In the genomic region with DNA sequence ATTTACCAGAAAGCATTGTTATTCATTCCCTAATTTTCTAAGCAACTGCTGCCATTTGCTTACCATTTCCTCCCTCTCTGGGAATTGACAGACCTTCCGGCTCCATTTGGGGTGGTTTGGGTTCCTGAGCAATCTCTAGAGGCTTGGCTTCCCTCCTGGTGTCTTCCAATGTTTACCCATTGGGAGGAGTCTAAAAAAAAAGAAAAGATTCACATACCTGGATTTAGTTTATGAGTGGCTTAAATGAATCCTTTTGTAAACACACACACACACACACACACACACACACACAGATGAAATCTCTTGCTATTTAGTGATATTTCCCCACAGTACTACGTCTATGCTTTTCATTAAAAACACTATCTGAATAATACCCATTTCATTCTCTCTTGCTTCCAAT, we compare ENCODE assay signal across 20 cellular contexts. TPM values are rescaled to one million over a fixed set of nuclear protein-coding genes. Genes with fewer than 3 reads are reported as not detected.
A peak's percentile ranks its signal among the peaks of the same experiment; 100 is the strongest.
DNase-seq lines count a peak whose midpoint lies in the region; ATAC-seq and TF ChIP-seq lines count a peak whose summit lies in the region.
"Had no signal": no experiment of that assay in that cellular context is flagged by ENCODE, and none has a peak within 500 bp of the region (broad histone marks: within the 10 kb centered on the region; RNA-seq: fewer than 3 reads in every experiment).

No MANE protein-coding gene starts in this region.

- TF ChIP-seq CTCF in hepatocyte (IDR thresholded peaks at IDR 0.05; ENCODE audit: poor library complexity) = no peak

- 58% methylated on average over 2 of the region's 2 CpGs for WGBS in hepatocyte (ENCODE audit: low lambda C conversion rate, missing lambda C conversion rate)

- H3K27me3 ChIP-seq in hepatocyte = no peaks in the 10 kb centered on the region
- H3K27me3 ChIP-seq: brain microvascular endothelial cell, heart right ventricle, Peyer's patch, testis had no signal

- no peak overlapping the region for H3K27ac ChIP-seq in hepatocyte
- H3K27ac ChIP-seq: brain microvascular endothelial cell, heart right ventricle, Peyer's patch, SK-N-MC, testis had no signal

- H2AFZ ChIP-seq in hepatocyte = no peak overlapping the region

- H3K79me2 ChIP-seq in hepatocyte = no peaks in the 10 kb centered on the region

- no peaks in the 10 kb centered on the region for H3K9me2 ChIP-seq in hepatocyte (replicated peaks; ENCODE audit: insufficient read depth)

- H4K20me1 ChIP-seq in hepatocyte (ENCODE audit: insufficient read depth, poor library complexity, severe bottlenecking) = no peaks in the 10 kb centered on the region

- no peak for ATAC-seq in GM18868 (IDR thresholded peaks at IDR 0.05; ENCODE audit: unreplicated experiment)
- no peak for ATAC-seq in SK-N-SH treated with all-trans-retinoic acid at 6 μM for 48 hours
- ATAC-seq: heart right ventricle; sciatic nerve; stimulated activated effector memory CD8-positive, alpha-beta T cell treated with anti-CD3 and anti-CD28 coated beads, Interleukin-12 subunit alpha, Interleukin-12 subunit beta, amount 100 ng/mL, for 72 hours had no signal

- H3K9me3 ChIP-seq in hepatocyte (ENCODE audit: low read depth) = no peaks in the 10 kb centered on the region
- H3K9me3 ChIP-seq: HAP-1, heart right ventricle, Peyer's patch, testis had no signal

- no peaks in the 10 kb centered on the region for H3K36me3 ChIP-seq in hepatocyte (replicated peaks; ENCODE audit: insufficient read depth, low read depth)
- H3K36me3 ChIP-seq: brain microvascular endothelial cell, HAP-1, Peyer's patch had no signal

- H3K4me2 ChIP-seq in hepatocyte = peak overlapping the region; percentile 47

- H3K4me1 ChIP-seq in hepatocyte (ENCODE audit: insufficient read depth) = no peaks in the 10 kb centered on the region
- H3K4me1 ChIP-seq: testis had no signal

- DNase-seq in DMS53 (lab: John Stamatoyannopoulos, UW) (peak; percentile 86), M059J (ENCODE audit: low read depth) (peak; percentile 40), NCI-H2196 treated with DMSO at 0.1 percent for 48 hours (lab: John Stamatoyannopoulos, UW; ENCODE audit: unreplicated experiment) (peak; percentile 25), hepatocyte (ENCODE audit: low spot score) (no peak), UCSD-AML1 (lab: John Stamatoyannopoulos, UW; ENCODE audit: unreplicated experiment) (no peak)
- DNase-seq: activated CD4-positive, CD25-positive, alpha-beta regulatory T cell; activated naive CD8-positive, alpha-beta T cell treated with anti-CD3 and anti-CD28 coated beads, Interleukin-2, amount 10 ng/mL, durations not matched to agents 7 days and 5 days; brain microvascular endothelial cell; cortex of kidney; heart right ventricle; NCI-H2107; Peyer's patch; testis had no signal

- H3K4me3 ChIP-seq in hepatocyte = no peak overlapping the region
- H3K4me3 ChIP-seq: HAP-1, heart right ventricle, lung, Peyer's patch, SK-N-MC, testis had no signal

TF ChIP-seq in SK-N-SH treated with all-trans-retinoic acid at 6 μM for 48 hours, 23 proteins besides CTCF, POLR2A, EP300 and RAD21:
- no peak for TF ChIP-seq PPARA (CRISPR knock-in tag; IDR thresholded peaks at IDR 0.05; ENCODE audit: borderline replicate concordance)
- no peak for TF ChIP-seq RARB (CRISPR knock-in tag; IDR thresholded peaks at IDR 0.05)
- no peak for TF ChIP-seq ZNF8 (CRISPR knock-in tag; IDR thresholded peaks at IDR 0.05)
- no peak for TF ChIP-seq ISL1 (CRISPR knock-in tag; IDR thresholded peaks at IDR 0.05)
- TF ChIP-seq, protein P1, sequence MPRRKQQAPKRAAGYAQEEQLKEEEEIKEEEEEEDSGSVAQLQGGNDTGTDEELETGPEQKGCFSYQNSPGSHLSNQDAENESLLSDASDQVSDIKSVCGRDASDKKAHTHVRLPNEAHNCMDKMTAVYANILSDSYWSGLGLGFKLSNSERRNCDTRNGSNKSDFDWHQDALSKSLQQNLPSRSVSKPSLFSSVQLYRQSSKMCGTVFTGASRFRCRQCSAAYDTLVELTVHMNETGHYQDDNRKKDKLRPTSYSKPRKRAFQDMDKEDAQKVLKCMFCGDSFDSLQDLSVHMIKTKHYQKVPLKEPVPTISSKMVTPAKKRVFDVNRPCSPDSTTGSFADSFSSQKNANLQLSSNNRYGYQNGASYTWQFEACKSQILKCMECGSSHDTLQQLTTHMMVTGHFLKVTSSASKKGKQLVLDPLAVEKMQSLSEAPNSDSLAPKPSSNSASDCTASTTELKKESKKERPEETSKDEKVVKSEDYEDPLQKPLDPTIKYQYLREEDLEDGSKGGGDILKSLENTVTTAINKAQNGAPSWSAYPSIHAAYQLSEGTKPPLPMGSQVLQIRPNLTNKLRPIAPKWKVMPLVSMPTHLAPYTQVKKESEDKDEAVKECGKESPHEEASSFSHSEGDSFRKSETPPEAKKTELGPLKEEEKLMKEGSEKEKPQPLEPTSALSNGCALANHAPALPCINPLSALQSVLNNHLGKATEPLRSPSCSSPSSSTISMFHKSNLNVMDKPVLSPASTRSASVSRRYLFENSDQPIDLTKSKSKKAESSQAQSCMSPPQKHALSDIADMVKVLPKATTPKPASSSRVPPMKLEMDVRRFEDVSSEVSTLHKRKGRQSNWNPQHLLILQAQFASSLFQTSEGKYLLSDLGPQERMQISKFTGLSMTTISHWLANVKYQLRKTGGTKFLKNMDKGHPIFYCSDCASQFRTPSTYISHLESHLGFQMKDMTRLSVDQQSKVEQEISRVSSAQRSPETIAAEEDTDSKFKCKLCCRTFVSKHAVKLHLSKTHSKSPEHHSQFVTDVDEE (CRISPR knock-in tag; IDR thresholded peaks at IDR 0.05) = no peak
- no peak for TF ChIP-seq ZNF70 (CRISPR knock-in tag; IDR thresholded peaks at IDR 0.05)
- no peak for TF ChIP-seq CSDC2 (CRISPR knock-in tag; IDR thresholded peaks at IDR 0.05)
- TF ChIP-seq, protein P2, sequence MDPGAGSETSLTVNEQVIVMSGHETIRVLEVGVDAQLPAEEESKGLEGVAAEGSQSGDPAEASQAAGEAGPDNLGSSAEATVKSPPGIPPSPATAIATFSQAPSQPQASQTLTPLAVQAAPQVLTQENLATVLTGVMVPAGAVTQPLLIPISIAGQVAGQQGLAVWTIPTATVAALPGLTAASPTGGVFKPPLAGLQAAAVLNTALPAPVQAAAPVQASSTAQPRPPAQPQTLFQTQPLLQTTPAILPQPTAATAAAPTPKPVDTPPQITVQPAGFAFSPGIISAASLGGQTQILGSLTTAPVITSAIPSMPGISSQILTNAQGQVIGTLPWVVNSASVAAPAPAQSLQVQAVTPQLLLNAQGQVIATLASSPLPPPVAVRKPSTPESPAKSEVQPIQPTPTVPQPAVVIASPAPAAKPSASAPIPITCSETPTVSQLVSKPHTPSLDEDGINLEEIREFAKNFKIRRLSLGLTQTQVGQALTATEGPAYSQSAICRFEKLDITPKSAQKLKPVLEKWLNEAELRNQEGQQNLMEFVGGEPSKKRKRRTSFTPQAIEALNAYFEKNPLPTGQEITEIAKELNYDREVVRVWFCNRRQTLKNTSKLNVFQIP (CRISPR knock-in tag; IDR thresholded peaks at IDR 0.05; ENCODE audit: borderline replicate concordance, low read depth) = no peak
- no peak for TF ChIP-seq ZFP30 (CRISPR knock-in tag; IDR thresholded peaks at IDR 0.05)
- TF ChIP-seq, protein P3, sequence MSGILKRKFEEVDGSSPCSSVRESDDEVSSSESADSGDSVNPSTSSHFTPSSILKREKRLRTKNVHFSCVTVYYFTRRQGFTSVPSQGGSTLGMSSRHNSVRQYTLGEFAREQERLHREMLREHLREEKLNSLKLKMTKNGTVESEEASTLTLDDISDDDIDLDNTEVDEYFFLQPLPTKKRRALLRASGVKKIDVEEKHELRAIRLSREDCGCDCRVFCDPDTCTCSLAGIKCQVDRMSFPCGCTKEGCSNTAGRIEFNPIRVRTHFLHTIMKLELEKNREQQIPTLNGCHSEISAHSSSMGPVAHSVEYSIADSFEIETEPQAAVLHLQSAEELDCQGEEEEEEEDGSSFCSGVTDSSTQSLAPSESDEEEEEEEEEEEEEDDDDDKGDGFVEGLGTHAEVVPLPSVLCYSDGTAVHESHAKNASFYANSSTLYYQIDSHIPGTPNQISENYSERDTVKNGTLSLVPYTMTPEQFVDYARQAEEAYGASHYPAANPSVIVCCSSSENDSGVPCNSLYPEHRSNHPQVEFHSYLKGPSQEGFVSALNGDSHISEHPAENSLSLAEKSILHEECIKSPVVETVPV (CRISPR knock-in tag; IDR thresholded peaks at IDR 0.05) = no peak
- no peak for TF ChIP-seq TOX (CRISPR knock-in tag; IDR thresholded peaks at IDR 0.05; ENCODE audit: borderline replicate concordance)
- no peak for TF ChIP-seq ZNF565 (CRISPR knock-in tag; conservative IDR thresholded peaks at IDR 0.05; ENCODE audit: low read depth)
- TF ChIP-seq, protein P4, sequence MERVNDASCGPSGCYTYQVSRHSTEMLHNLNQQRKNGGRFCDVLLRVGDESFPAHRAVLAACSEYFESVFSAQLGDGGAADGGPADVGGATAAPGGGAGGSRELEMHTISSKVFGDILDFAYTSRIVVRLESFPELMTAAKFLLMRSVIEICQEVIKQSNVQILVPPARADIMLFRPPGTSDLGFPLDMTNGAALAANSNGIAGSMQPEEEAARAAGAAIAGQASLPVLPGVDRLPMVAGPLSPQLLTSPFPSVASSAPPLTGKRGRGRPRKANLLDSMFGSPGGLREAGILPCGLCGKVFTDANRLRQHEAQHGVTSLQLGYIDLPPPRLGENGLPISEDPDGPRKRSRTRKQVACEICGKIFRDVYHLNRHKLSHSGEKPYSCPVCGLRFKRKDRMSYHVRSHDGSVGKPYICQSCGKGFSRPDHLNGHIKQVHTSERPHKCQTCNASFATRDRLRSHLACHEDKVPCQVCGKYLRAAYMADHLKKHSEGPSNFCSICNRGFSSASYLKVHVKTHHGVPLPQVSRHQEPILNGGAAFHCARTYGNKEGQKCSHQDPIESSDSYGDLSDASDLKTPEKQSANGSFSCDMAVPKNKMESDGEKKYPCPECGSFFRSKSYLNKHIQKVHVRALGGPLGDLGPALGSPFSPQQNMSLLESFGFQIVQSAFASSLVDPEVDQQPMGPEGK (CRISPR knock-in tag; IDR thresholded peaks at IDR 0.05; ENCODE audit: borderline replicate concordance) = no peak
- TF ChIP-seq OSR1 (CRISPR knock-in tag; IDR thresholded peaks at IDR 0.05) = no peak
- TF ChIP-seq ESRRG (CRISPR knock-in tag; IDR thresholded peaks at IDR 0.05) = no peak
- no peak for TF ChIP-seq ZC3H10 (CRISPR knock-in tag; IDR thresholded peaks at IDR 0.05)
TF ChIP-seq in SK-N-SH treated with all-trans-retinoic acid at 6 μM for 48 hours: peak in this region for 0.

RNA-seq across cellular contexts. Expression of a gene that starts 48.3 kb away (rescaled TPM):
- 46.8 and 51.1 TPM in 2 replicates for total RNA-seq in M059J (2014; rRNA removed; shearing (Covaris generic))
- 26.0 and 31.1 TPM in 2 replicates for total RNA-seq in hepatocyte
- polyA plus RNA-seq in hepatocyte = 21.9 and 22.2 TPM in 2 replicates

Comparison
In these comparisons a context has a peak if more than half of its experiments do, and no peak if none do; other contexts are left out.
1. DNase-seq: peak in DMS53 (single experiment), M059J (single experiment) and NCI-H2196 treated with DMSO at 0.1 percent for 48 hours (single experiment); none in hepatocyte (single experiment) and UCSD-AML1 (single experiment).